Comparison of ENCODE assay signal across 1 cellular context in genomic region chr15:74383695-74384565, GRCh38.
TF ChIP-seq lines count a peak whose summit lies in the region.

No MANE protein-coding gene starts in this region.

TF ChIP-seq in HepG2, 621 proteins besides CTCF, POLR2A, EP300 and RAD21:
- TF ChIP-seq ZNF121 (CRISPR knock-in tag; IDR thresholded peaks at IDR 0.05) (no peak), CREM (IDR thresholded peaks at IDR 0.05) (no peak), CREM (CRISPR knock-in tag; IDR thresholded peaks at IDR 0.05) (no peak), ZNF230 (CRISPR knock-in tag; IDR thresholded peaks at IDR 0.05) (0 out of 2 replicates have a peak, but pooled peaks have one; percentile 36), STAG1 (CRISPR knock-in tag; IDR thresholded peaks at IDR 0.05) (peak; percentile 40), PATZ1 (CRISPR knock-in tag; IDR thresholded peaks at IDR 0.05) (peak; percentile 10; the same call in 1 of the 2 replicates)
TF ChIP-seq in HepG2: peak in this region for 3.
